In the genomic region with DNA sequence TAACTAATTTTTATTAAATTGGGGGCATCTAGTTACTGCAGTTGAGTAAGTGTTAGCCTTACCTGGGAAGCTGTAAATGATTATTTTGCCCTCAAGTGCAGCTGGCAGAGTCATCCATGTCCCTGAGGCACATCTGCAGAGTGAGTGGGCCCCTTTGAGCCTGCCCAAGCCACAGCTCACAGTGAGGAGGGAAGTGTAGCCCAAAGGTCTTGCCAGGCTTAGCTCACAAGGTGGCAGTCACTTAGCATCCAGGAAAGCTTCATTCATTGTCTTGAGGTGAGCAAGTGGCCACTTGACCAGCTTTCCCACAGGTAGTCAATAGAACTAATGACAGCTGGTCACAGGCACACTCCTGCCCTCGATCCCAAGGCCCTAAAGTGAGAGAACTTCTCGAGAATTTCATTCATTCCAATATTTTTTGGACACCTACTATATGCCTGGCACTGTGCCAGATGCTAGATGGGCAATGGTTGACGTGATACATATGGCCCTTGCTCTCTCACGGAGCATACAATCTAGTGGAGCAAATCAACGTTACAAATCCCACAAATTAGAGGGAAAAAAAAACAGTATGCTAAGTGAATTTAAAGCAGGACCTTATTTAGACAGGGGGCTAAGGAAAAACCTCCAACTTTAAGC, we compare ENCODE assay signal across 1 cellular context.
TF ChIP-seq lines count a peak whose summit lies in the region.

No MANE protein-coding gene starts in this region.

TF ChIP-seq in HEK293, 187 proteins besides CTCF, POLR2A, EP300 and RAD21 (continued from another document):
- TF ChIP-seq, protein P1, sequence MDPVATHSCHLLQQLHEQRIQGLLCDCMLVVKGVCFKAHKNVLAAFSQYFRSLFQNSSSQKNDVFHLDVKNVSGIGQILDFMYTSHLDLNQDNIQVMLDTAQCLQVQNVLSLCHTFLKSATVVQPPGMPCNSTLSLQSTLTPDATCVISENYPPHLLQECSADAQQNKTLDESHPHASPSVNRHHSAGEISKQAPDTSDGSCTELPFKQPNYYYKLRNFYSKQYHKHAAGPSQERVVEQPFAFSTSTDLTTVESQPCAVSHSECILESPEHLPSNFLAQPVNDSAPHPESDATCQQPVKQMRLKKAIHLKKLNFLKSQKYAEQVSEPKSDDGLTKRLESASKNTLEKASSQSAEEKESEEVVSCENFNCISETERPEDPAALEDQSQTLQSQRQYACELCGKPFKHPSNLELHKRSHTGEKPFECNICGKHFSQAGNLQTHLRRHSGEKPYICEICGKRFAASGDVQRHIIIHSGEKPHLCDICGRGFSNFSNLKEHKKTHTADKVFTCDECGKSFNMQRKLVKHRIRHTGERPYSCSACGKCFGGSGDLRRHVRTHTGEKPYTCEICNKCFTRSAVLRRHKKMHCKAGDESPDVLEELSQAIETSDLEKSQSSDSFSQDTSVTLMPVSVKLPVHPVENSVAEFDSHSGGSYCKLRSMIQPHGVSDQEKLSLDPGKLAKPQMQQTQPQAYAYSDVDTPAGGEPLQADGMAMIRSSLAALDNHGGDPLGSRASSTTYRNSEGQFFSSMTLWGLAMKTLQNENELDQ (tag by site-specific recombination; IDR thresholded peaks at IDR 0.05; ENCODE audit: low read depth) = no peak
- TF ChIP-seq ZNF670 (tag by site-specific recombination; IDR thresholded peaks at IDR 0.05; ENCODE audit: low read depth) = no peak
- no peak for TF ChIP-seq ZNF341 (tag by site-specific recombination; IDR thresholded peaks at IDR 0.05; ENCODE audit: low read depth)
- TF ChIP-seq ZNF843 (tag by site-specific recombination; IDR thresholded peaks at IDR 0.05) = no peak
- no peak for TF ChIP-seq ZNF521 (tag by site-specific recombination; IDR thresholded peaks at IDR 0.05)
- TF ChIP-seq ZNF292 (tag by site-specific recombination; IDR thresholded peaks at IDR 0.05; ENCODE audit: borderline replicate concordance, low read depth) = no peak
- TF ChIP-seq, protein P2, sequence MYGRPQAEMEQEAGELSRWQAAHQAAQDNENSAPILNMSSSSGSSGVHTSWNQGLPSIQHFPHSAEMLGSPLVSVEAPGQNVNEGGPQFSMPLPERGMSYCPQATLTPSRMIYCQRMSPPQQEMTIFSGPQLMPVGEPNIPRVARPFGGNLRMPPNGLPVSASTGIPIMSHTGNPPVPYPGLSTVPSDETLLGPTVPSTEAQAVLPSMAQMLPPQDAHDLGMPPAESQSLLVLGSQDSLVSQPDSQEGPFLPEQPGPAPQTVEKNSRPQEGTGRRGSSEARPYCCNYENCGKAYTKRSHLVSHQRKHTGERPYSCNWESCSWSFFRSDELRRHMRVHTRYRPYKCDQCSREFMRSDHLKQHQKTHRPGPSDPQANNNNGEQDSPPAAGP (tag by site-specific recombination; IDR thresholded peaks at IDR 0.05) = no peak
- TF ChIP-seq ZNF184 (tag by site-specific recombination; IDR thresholded peaks at IDR 0.05) = peak; percentile 62; the same call in 1 of the 2 replicates
- no peak for TF ChIP-seq GLI2 (tag by site-specific recombination; IDR thresholded peaks at IDR 0.05; ENCODE audit: borderline replicate concordance, low read depth)
- TF ChIP-seq ZNF23 (tag by site-specific recombination; IDR thresholded peaks at IDR 0.05; ENCODE audit: borderline replicate concordance) = no peak
- no peak for TF ChIP-seq ZNF19 (tag by site-specific recombination; IDR thresholded peaks at IDR 0.05; ENCODE audit: low read depth)
- no peak for TF ChIP-seq ZNF785 (tag by site-specific recombination; IDR thresholded peaks at IDR 0.05)
- no peak for TF ChIP-seq ZNF335 (tag by site-specific recombination; conservative IDR thresholded peaks at IDR 0.05)
- no peak; the same call in 1 of the 2 replicates for TF ChIP-seq ZNF776 (tag by site-specific recombination; IDR thresholded peaks at IDR 0.05; ENCODE audit: borderline replicate concordance)
- TF ChIP-seq GLIS2 (tag by site-specific recombination; IDR thresholded peaks at IDR 0.05) = no peak
- TF ChIP-seq ZXDB (tag by site-specific recombination; IDR thresholded peaks at IDR 0.05) = no peak
- TF ChIP-seq ZNF660 (tag by site-specific recombination; IDR thresholded peaks at IDR 0.05) = 0 out of 2 replicates have a peak, but pooled peaks have one; percentile 57
- TF ChIP-seq ZNF175 (tag by site-specific recombination; IDR thresholded peaks at IDR 0.05) = no peak
- no peak for TF ChIP-seq OVOL3 (tag by site-specific recombination; IDR thresholded peaks at IDR 0.05)
- TF ChIP-seq HOXD13 (CRISPR knock-in tag; IDR thresholded peaks at IDR 0.05; ENCODE audit: borderline replicate concordance) = no peak
- 0 out of 2 replicates have a peak, but pooled peaks have one; percentile 15 for TF ChIP-seq KLF10 (tag by site-specific recombination; IDR thresholded peaks at IDR 0.05)
- TF ChIP-seq ZNF610 (tag by site-specific recombination; IDR thresholded peaks at IDR 0.05; ENCODE audit: borderline replicate concordance) = no peak
- 0 out of 2 replicates have a peak, but pooled peaks have one; percentile 27 for TF ChIP-seq MZF1 (tag by site-specific recombination; IDR thresholded peaks at IDR 0.05; ENCODE audit: borderline replicate concordance)
- TF ChIP-seq ZNF266 (tag by site-specific recombination; IDR thresholded peaks at IDR 0.05; ENCODE audit: low read depth) = no peak
- TF ChIP-seq, protein P3, sequence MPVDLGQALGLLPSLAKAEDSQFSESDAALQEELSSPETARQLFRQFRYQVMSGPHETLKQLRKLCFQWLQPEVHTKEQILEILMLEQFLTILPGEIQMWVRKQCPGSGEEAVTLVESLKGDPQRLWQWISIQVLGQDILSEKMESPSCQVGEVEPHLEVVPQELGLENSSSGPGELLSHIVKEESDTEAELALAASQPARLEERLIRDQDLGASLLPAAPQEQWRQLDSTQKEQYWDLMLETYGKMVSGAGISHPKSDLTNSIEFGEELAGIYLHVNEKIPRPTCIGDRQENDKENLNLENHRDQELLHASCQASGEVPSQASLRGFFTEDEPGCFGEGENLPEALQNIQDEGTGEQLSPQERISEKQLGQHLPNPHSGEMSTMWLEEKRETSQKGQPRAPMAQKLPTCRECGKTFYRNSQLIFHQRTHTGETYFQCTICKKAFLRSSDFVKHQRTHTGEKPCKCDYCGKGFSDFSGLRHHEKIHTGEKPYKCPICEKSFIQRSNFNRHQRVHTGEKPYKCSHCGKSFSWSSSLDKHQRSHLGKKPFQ (tag by site-specific recombination; IDR thresholded peaks at IDR 0.05) = no peak
- no peak for TF ChIP-seq SP3 (tag by site-specific recombination; IDR thresholded peaks at IDR 0.05)
- TF ChIP-seq ZNF311 (tag by site-specific recombination; IDR thresholded peaks at IDR 0.05; ENCODE audit: borderline replicate concordance) = no peak
- TF ChIP-seq ZNF112 (tag by site-specific recombination; IDR thresholded peaks at IDR 0.05) = 0 out of 2 replicates have a peak, but pooled peaks have one; percentile 18
- TF ChIP-seq, protein P4, sequence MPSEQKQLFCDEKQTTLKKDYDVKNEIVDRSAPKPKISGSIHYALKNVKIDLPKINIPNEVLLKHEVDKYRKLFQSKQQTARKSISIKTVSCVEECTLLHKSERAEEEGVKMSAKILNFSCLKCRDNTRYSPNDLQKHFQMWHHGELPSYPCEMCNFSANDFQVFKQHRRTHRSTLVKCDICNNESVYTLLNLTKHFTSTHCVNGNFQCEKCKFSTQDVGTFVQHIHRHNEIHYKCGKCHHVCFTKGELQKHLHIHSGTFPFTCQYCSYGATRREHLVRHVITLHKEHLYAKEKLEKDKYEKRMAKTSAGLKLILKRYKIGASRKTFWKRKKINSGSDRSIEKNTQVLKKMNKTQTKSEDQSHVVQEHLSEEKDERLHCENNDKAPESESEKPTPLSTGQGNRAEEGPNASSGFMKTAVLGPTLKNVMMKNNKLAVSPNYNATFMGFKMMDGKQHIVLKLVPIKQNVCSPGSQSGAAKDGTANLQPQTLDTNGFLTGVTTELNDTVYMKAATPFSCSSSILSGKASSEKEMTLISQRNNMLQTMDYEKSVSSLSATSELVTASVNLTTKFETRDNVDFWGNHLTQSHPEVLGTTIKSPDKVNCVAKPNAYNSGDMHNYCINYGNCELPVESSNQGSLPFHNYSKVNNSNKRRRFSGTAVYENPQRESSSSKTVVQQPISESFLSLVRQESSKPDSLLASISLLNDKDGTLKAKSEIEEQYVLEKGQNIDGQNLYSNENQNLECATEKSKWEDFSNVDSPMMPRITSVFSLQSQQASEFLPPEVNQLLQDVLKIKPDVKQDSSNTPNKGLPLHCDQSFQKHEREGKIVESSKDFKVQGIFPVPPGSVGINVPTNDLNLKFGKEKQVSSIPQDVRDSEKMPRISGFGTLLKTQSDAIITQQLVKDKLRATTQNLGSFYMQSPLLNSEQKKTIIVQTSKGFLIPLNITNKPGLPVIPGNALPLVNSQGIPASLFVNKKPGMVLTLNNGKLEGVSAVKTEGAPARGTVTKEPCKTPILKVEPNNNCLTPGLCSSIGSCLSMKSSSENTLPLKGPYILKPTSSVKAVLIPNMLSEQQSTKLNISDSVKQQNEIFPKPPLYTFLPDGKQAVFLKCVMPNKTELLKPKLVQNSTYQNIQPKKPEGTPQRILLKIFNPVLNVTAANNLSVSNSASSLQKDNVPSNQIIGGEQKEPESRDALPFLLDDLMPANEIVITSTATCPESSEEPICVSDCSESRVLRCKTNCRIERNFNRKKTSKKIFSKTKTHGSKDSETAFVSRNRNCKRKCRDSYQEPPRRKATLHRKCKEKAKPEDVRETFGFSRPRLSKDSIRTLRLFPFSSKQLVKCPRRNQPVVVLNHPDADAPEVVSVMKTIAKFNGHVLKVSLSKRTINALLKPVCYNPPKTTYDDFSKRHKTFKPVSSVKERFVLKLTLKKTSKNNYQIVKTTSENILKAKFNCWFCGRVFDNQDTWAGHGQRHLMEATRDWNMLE (tag by site-specific recombination; conservative IDR thresholded peaks at IDR 0.05; ENCODE audit: low read depth) = no peak
- TF ChIP-seq ZNF677 (tag by site-specific recombination; IDR thresholded peaks at IDR 0.05) = peak; percentile 56
- no peak for TF ChIP-seq ZEB2 (tag by site-specific recombination; IDR thresholded peaks at IDR 0.05)
- TF ChIP-seq ZNF571 (tag by site-specific recombination; IDR thresholded peaks at IDR 0.05) = no peak
- TF ChIP-seq ZNF544 (tag by site-specific recombination; IDR thresholded peaks at IDR 0.05) = peak; percentile 70; the same call in 1 of the 2 replicates
- TF ChIP-seq ZNF404 (tag by site-specific recombination; IDR thresholded peaks at IDR 0.05) = no peak
- no peak for TF ChIP-seq ZNF138 (tag by site-specific recombination; IDR thresholded peaks at IDR 0.05; ENCODE audit: borderline replicate concordance)
- no peak for TF ChIP-seq ZNF707 (tag by site-specific recombination; IDR thresholded peaks at IDR 0.05)
- TF ChIP-seq ZFHX2 (tag by site-specific recombination; conservative IDR thresholded peaks at IDR 0.05) = no peak
- TF ChIP-seq, protein P5, sequence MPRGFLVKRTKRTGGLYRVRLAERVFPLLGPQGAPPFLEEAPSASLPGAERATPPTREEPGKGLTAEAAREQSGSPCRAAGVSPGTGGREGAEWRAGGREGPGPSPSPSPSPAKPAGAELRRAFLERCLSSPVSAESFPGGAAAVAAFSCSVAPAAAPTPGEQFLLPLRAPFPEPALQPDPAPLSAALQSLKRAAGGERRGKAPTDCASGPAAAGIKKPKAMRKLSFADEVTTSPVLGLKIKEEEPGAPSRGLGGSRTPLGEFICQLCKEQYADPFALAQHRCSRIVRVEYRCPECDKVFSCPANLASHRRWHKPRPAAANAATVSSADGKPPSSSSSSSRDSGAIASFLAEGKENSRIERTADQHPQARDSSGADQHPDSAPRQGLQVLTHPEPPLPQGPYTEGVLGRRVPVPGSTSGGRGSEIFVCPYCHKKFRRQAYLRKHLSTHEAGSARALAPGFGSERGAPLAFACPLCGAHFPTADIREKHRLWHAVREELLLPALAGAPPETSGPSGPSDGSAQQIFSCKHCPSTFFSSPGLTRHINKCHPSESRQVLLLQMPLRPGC (tag by site-specific recombination; IDR thresholded peaks at IDR 0.05) = no peak
- TF ChIP-seq PRDM1 (tag by site-specific recombination; IDR thresholded peaks at IDR 0.05) = no peak
- TF ChIP-seq SETDB1 (IDR thresholded peaks at IDR 0.05; ENCODE audit: insufficient read length, low read length) = no peak
